In genomic region chr10:32461203-32461602, GRCh38 we compare ENCODE assay signal across 29 cellular contexts. TPM values are rescaled to one million over a fixed set of nuclear protein-coding genes. Genes with fewer than 3 reads are reported as not detected.
A peak's percentile ranks its signal among the peaks of the same experiment; 100 is the strongest.
DNase-seq lines count a peak whose midpoint lies in the region; ATAC-seq, FAIRE-seq and TF ChIP-seq lines count a peak whose summit lies in the region.
"Had no signal": no experiment of that assay in that cellular context is flagged by ENCODE, and none has a peak within 500 bp of the region (broad histone marks: within the 10 kb centered on the region; RNA-seq: fewer than 3 reads in every experiment).

No MANE protein-coding gene starts in this region.

- no peak for FAIRE-seq in GM12891 (lab: Jason Lieb, UNC)
- FAIRE-seq: colon, H54 had no signal

- TF ChIP-seq POLR2A in GM12891 (IDR thresholded peaks at IDR 0.05; ENCODE audit: low read depth, low read length) = no peak

- H3K4me1 Mint-ChIP-seq in natural killer cell = peaks cover 14 to 16% of the 10 kb centered on the region in 2 donors
- H3K4me1 Mint-ChIP-seq: nephron progenitor cell had no signal

- H3K36me3 Mint-ChIP-seq in natural killer cell = peaks cover 22% of the 10 kb centered on the region

- DNase-seq in GM12891 (ENCODE audit: insufficient read length, low spot score) (no peak), ACHN (no peak), NCI-H1694 (lab: John Stamatoyannopoulos, UW) (no peak), natural killer cell (no peak)
- no peak for DNase-seq in stimulated activated CD4-positive, alpha-beta T cell treated with anti-CD3 and anti-CD28 coated beads, Interleukin-12 subunit alpha, Interleukin-12 subunit beta, amount 100 ng/mL, for 4 hours
- DNase-seq: activated CD4-positive, alpha-beta T cell treated with anti-CD3 and anti-CD28 coated beads for 4 hours; activated gamma-delta T cell treated with Interleukin-2 at 50 U/mL for 16 hours; activated naive CD8-positive, alpha-beta T cell treated with anti-CD3 and anti-CD28 coated beads, Interleukin-2, amount 10 ng/mL, durations not matched to agents 7 days and 5 days; activated T-cell treated with anti-CD3 and anti-CD28 coated beads, Interleukin-2, amount 50 U/mL, for 1 hour; BE2C; DMS 273 treated with DMSO at 0.1 percent for 48 hours; erythroblast; hypothalamus; left cardiac atrium; NCI-H146; NCI-H2107; NCI-H345; NCI-H69; nephron progenitor cell; Right ventricle myocardium superior; sigmoid colon; stimulated activated CD4-positive, alpha-beta T cell treated with anti-CD3 and anti-CD28 coated beads, Interleukin-4, amount 100 ng/mL, for 4 hours; tibial artery had no signal

- ATAC-seq in GM19351 (IDR thresholded peaks at IDR 0.05; ENCODE audit: unreplicated experiment) (peak; percentile 58), GM21717 (IDR thresholded peaks at IDR 0.05; ENCODE audit: unreplicated experiment) (peak; percentile 62), HG03432 (IDR thresholded peaks at IDR 0.05; ENCODE audit: unreplicated experiment) (peak; percentile 61), natural killer cell (no peak)
- ATAC-seq: left cardiac atrium had no signal

- no peaks in the 10 kb centered on the region for H3K27me3 Mint-ChIP-seq in natural killer cell (ENCODE audit: low read depth in 2 of 2)
- H3K27me3 Mint-ChIP-seq: activated naive CD8-positive, alpha-beta T cell treated with anti-CD3 and anti-CD28 coated beads, Interleukin-2, amount 10 ng/mL, durations not matched to agents 7 days and 5 days had no signal

- no peak overlapping the region for H3K27ac Mint-ChIP-seq in natural killer cell
- H3K27ac Mint-ChIP-seq: activated naive CD8-positive, alpha-beta T cell treated with anti-CD3 and anti-CD28 coated beads, Interleukin-2, amount 10 ng/mL, durations not matched to agents 7 days and 5 days; nephron progenitor cell had no signal

- in situ Hi-C loops in ACHN (cut with HindIII; ENCODE audit: low pct_ligation_motif_present, low pct_unique_long_range_greater_than_20kb, low sequenced_read_pairs) = no loop called here

- intact Hi-C loops in natural killer cell (cut with micrococcal nuclease) = no loop called here

- no peak for TF ChIP-seq CTCF in natural killer cell (IDR thresholded peaks at IDR 0.05)

- H3K9me3 Mint-ChIP-seq in natural killer cell = no peaks in the 10 kb centered on the region
- H3K9me3 Mint-ChIP-seq: activated naive CD8-positive, alpha-beta T cell treated with anti-CD3 and anti-CD28 coated beads, Interleukin-2, amount 10 ng/mL, durations not matched to agents 7 days and 5 days; nephron progenitor cell; T-helper 2 cell treated with Interferon-gamma antibody and Interleukin-4, amounts not matched to agents 5 μg/mL and 100 μg/mL, for 36 hours had no signal

- H3K4me3 Mint-ChIP-seq in natural killer cell = no peak overlapping the region
- H3K4me3 Mint-ChIP-seq: activated naive CD8-positive, alpha-beta T cell treated with anti-CD3 and anti-CD28 coated beads, Interleukin-2, amount 10 ng/mL, durations not matched to agents 7 days and 5 days; nephron progenitor cell had no signal

TF ChIP-seq in GM12891, 5 proteins besides CTCF, POLR2A, EP300 and RAD21:
- TF ChIP-seq POU2F2 (IDR thresholded peaks at IDR 0.05; ENCODE audit: low read depth, low read length) (no peak), SPI1 (IDR thresholded peaks at IDR 0.05; ENCODE audit: low read depth, low read length) (0 out of 2 replicates have a peak, but pooled peaks have one; percentile 13)

RNA-seq across cellular contexts. Expression of gene CCDC7, which starts 15.3 kb away (rescaled TPM):
- 1.4 TPM for polyA plus RNA-seq in GM12891 (2012; ENCODE audit: low read depth, missing spikeins)
- total RNA-seq in natural killer cell = 10 to 100 TPM; 39.0 to 51.1 (median 42.8) TPM

Comparison
In these comparisons a context has a peak if more than half of its experiments do, and no peak if none do; other contexts are left out.
1. ATAC-seq: peak in GM19351 (single experiment), GM21717 (single experiment) and HG03432 (single experiment); none in natural killer cell (0 of 3).